In the genomic region with DNA sequence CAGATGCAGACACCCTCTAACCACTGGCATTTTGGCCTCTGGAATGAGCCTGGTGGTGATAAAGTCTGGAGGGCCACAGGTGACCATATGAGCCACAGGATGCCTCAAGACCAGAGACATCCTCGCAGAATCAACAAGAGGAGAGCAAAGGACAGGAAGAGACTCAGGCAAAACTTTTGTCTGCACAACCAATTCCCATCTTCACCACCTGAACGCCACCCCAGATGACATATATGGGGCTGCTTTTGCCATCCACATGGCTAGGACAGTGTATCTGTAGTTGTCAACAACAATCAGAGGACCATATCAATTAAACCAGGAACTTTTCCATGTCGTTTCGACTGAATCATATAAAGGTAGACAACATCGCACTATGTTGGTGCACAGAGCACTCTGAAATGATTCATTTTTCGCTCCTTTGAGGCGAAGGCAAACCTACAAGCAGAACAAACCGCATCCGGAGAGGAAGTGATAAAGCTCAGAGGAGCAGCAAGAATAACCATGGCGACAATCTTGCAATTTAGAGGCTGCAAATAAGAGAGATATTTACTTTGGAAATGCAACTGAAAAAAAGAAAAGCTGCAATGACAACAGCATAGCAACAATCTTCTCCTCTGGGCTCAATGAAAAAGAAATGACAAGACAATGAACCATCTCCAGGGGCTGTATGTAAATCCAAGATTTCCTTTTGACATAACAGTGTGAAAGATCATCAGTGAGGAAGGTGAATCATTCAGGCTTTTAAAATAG, we compare ENCODE assay signal across 8 cellular contexts.
DNase-seq lines count a peak whose midpoint lies in the region; ATAC-seq and FAIRE-seq lines count a peak whose summit lies in the region.

No MANE protein-coding gene starts in this region.

- peak; percentile 94 for FAIRE-seq in RCC 7860 (lab: Jason Lieb, UNC)

- ATAC-seq in GM18870 (IDR thresholded peaks at IDR 0.05; ENCODE audit: unreplicated experiment) (peak; percentile 62), HG02973 (IDR thresholded peaks at IDR 0.05; ENCODE audit: unreplicated experiment) (peak; percentile 71), HG02970 (IDR thresholded peaks at IDR 0.05; ENCODE audit: low FRiP score, unreplicated experiment) (no peak)

- peak; percentile 97 for DNase-seq in RCC 7860 (ENCODE audit: low spot score)
- peak; percentile 50 for DNase-seq in activated naive CD4-positive, alpha-beta T cell treated with anti-CD3 and anti-CD28 coated beads, Interleukin-2, amount 50 U/mL, for 16 hours
- DNase-seq in stimulated activated CD4-positive, alpha-beta T cell treated with anti-CD3 and anti-CD28 coated beads, Interleukin-1b, Interleukin-23, amount 100 ng/mL, for 48 hours, result peak; percentile 69
- no peak for DNase-seq in HUDEP-2 (lab: John Stamatoyannopoulos, UW; ENCODE audit: unreplicated experiment in 76 of 76)
- no peak for DNase-seq in NCI-H345 treated with DMSO at 0.1 percent for 48 hours (lab: John Stamatoyannopoulos, UW; ENCODE audit: unreplicated experiment)

Comparison
In these comparisons a context has a peak if more than half of its experiments do, and no peak if none do; other contexts are left out.
1. DNase-seq: peak in RCC 7860 (single experiment), activated naive CD4-positive, alpha-beta T cell treated with anti-CD3 and anti-CD28 coated beads, Interleukin-2, amount 50 U/mL, for 16 hours (single experiment) and stimulated activated CD4-positive, alpha-beta T cell treated with anti-CD3 and anti-CD28 coated beads, Interleukin-1b, Interleukin-23, amount 100 ng/mL, for 48 hours (single experiment); none in HUDEP-2 (0 of 76) and NCI-H345 treated with DMSO at 0.1 percent for 48 hours (single experiment).